1 cellular context compared by ENCODE assay signal in genomic region chr1:110120960-110121561, GRCh38.
TF ChIP-seq lines count a peak whose summit lies in the region.

No MANE protein-coding gene starts in this region.

TF ChIP-seq in HEK293, 187 proteins besides CTCF, POLR2A, EP300 and RAD21 (continued from another document):
- no peak for TF ChIP-seq TSHZ1 (tag by site-specific recombination; IDR thresholded peaks at IDR 0.05; ENCODE audit: borderline replicate concordance)
- TF ChIP-seq ZNF423 (tag by site-specific recombination; IDR thresholded peaks at IDR 0.05), result peak; percentile 97
- TF ChIP-seq ZNF341 (tag by site-specific recombination; IDR thresholded peaks at IDR 0.05; ENCODE audit: low read depth), result peak; percentile 49; the same call in 1 of the 2 replicates
- no peak for TF ChIP-seq ZFP41 (tag by site-specific recombination; IDR thresholded peaks at IDR 0.05; ENCODE audit: borderline replicate concordance)
- TF ChIP-seq GLIS1 (tag by site-specific recombination; IDR thresholded peaks at IDR 0.05), result peak; percentile 78
- TF ChIP-seq ZNF707 (tag by site-specific recombination; IDR thresholded peaks at IDR 0.05), result no peak
- no peak for TF ChIP-seq YY2 (tag by site-specific recombination; IDR thresholded peaks at IDR 0.05)
- peak; percentile 75 for TF ChIP-seq ZBTB8A (tag by site-specific recombination; IDR thresholded peaks at IDR 0.05)
- TF ChIP-seq SP7 (tag by site-specific recombination; IDR thresholded peaks at IDR 0.05), result peak; percentile 86
- no peak for TF ChIP-seq ZNF211 (tag by site-specific recombination; IDR thresholded peaks at IDR 0.05; ENCODE audit: low read depth)
- no peak for TF ChIP-seq ZNF23 (tag by site-specific recombination; IDR thresholded peaks at IDR 0.05; ENCODE audit: borderline replicate concordance)
- no peak for TF ChIP-seq ZNF658 (tag by site-specific recombination; IDR thresholded peaks at IDR 0.05)
- no peak for TF ChIP-seq ZNF354C (tag by site-specific recombination; IDR thresholded peaks at IDR 0.05; ENCODE audit: borderline replicate concordance, low read depth)
- TF ChIP-seq ZNF391 (tag by site-specific recombination; IDR thresholded peaks at IDR 0.05; ENCODE audit: borderline replicate concordance, low read depth), result no peak
- TF ChIP-seq ZNF629 (tag by site-specific recombination; IDR thresholded peaks at IDR 0.05), result no peak
- no peak for TF ChIP-seq ZNF549 (tag by site-specific recombination; IDR thresholded peaks at IDR 0.05)
- TF ChIP-seq ZNF121 (tag by site-specific recombination; IDR thresholded peaks at IDR 0.05), result no peak
- TF ChIP-seq ZNF624 (tag by site-specific recombination; IDR thresholded peaks at IDR 0.05), result no peak
- 0 out of 2 replicates have a peak, but pooled peaks have one; percentile 31 for TF ChIP-seq IKZF3 (tag by site-specific recombination; IDR thresholded peaks at IDR 0.05)
- no peak for TF ChIP-seq PRDM1 (tag by site-specific recombination; IDR thresholded peaks at IDR 0.05)
- no peak for TF ChIP-seq BCL6B (tag by site-specific recombination; IDR thresholded peaks at IDR 0.05)
TF ChIP-seq in HEK293: peak in this region for 13.
